Comparison of ENCODE assay signal across 8 cellular contexts in genomic region chr18:79949571-79950439, GRCh38. TPM values are rescaled to one million over a fixed set of nuclear protein-coding genes. Genes with fewer than 3 reads are reported as not detected.
DNase-seq lines count a peak whose midpoint lies in the region; ATAC-seq, FAIRE-seq and TF ChIP-seq lines count a peak whose summit lies in the region.

No MANE protein-coding gene starts in this region.

- peaks cover 9% of the 10 kb centered on the region for H3K36me3 Mint-ChIP-seq in activated CD4-positive, alpha-beta memory T cell treated with anti-CD3 and anti-CD28 coated beads for 36 hours

- H3K9me3 ChIP-seq in BLaER1 = no peaks in the 10 kb centered on the region
- H3K9me3 ChIP-seq in spleen = no peaks in the 10 kb centered on the region

- no peak overlapping the region for H3K27ac Mint-ChIP-seq in activated CD4-positive, alpha-beta memory T cell treated with anti-CD3 and anti-CD28 coated beads for 36 hours

- peaks cover 63% of the 10 kb centered on the region for H4K20me1 ChIP-seq in BLaER1

- peaks cover 42% of the 10 kb centered on the region for H3K36me3 ChIP-seq in BLaER1
- H3K36me3 ChIP-seq in spleen = peaks cover 0 to 39% (median 0%) of the 10 kb centered on the region in 6 donors

- peaks cover 40% of the 10 kb centered on the region for H3K4me1 Mint-ChIP-seq in activated CD4-positive, alpha-beta memory T cell treated with anti-CD3 and anti-CD28 coated beads for 36 hours (ENCODE audit: low read depth)

- FAIRE-seq in H54 (lab: Jason Lieb, UNC) = no peak

- intact Hi-C loops in activated CD4-positive, alpha-beta memory T cell treated with anti-CD3 and anti-CD28 coated beads for 36 hours (cut with micrococcal nuclease) = loop anchor here (2.0 kb wide), 3 partner anchors 39 to 159 kb away; partner anchors contain the start of genes ADNP2 and TXNL4A
- intact Hi-C loops in left ventricle myocardium superior (cut with micrococcal nuclease) = no loop called here
- intact Hi-C loops in spleen (cut with DNase I; ENCODE audit: low total_unique reads) = loop anchor here (10.0 kb wide), 1 partner anchor 265 kb away; no protein-coding TSS in a partner anchor

- H3K4me1 ChIP-seq in BLaER1 (peaks cover 58% of the 10 kb centered on the region), spleen (peaks cover 22 to 68% (median 54%) of the 10 kb centered on the region in 6 donors)

- TF ChIP-seq POLR2A in spleen (IDR thresholded peaks at IDR 0.05) (no peak), H54 (IDR thresholded peaks at IDR 0.05; ENCODE audit: low read depth, low read length) (no peak)

- H3K9ac ChIP-seq in BLaER1 = peak overlapping the region; percentile 89

- DNase-seq in activated CD4-positive, alpha-beta memory T cell treated with anti-CD3 and anti-CD28 coated beads for 36 hours = no peak
- peak; percentile 66 for DNase-seq in left ventricle myocardium superior
- peak; percentile 89 for DNase-seq in spleen
- no peak for DNase-seq in NCI-H1092 (lab: John Stamatoyannopoulos, UW)
- DNase-seq in H54 (ENCODE audit: insufficient read length, low spot score) = no peak
- DNase-seq in HuH-7 (ENCODE audit: low spot score) = no peak

- H3K27ac ChIP-seq in BLaER1 (peak overlapping the region; percentile 85), spleen (peak overlapping the region; percentile 15 to 94 (median 89))

- no peaks in the 10 kb centered on the region for H3K27me3 ChIP-seq in BLaER1
- peaks cover 0 to 6% (median 0%) of the 10 kb centered on the region in 7 donors for H3K27me3 ChIP-seq in spleen (replicated peaks in 1 of 7)

- CTCF ChIA-PET in activated CD4-positive, alpha-beta memory T cell treated with anti-CD3 and anti-CD28 coated beads for 36 hours (lab: Charles Lee) = no interaction called here

- TF ChIP-seq CTCF in spleen (IDR thresholded peaks at IDR 0.05 in 8 of 11, conservative IDR thresholded peaks at IDR 0.05 in 3 of 11) = no peak

- H3K9me3 Mint-ChIP-seq in activated CD4-positive, alpha-beta memory T cell treated with anti-CD3 and anti-CD28 coated beads for 36 hours = no peaks in the 10 kb centered on the region

- peak; percentile 25 for ATAC-seq in HG03342 (IDR thresholded peaks at IDR 0.05; ENCODE audit: unreplicated experiment)
- peak; percentile 10 for ATAC-seq in left ventricle myocardium superior

- H3K4me2 ChIP-seq in BLaER1 = peak overlapping the region; percentile 96

- peak overlapping the region; percentile 88 for H3K4me3 ChIP-seq in BLaER1
- H3K4me3 ChIP-seq in spleen = peak overlapping the region; percentile 51 to 96 (median 72)

- POLR2A ChIA-PET in activated CD4-positive, alpha-beta memory T cell treated with anti-CD3 and anti-CD28 coated beads for 36 hours (lab: Charles Lee) = interaction anchor here (0.7 to 1.7 kb wide), 2 partner anchors 12 to 84 kb away, joined by 4 to 6 read pairs; no protein-coding TSS in a partner anchor

- no peaks in the 10 kb centered on the region for H3K27me3 Mint-ChIP-seq in activated CD4-positive, alpha-beta memory T cell treated with anti-CD3 and anti-CD28 coated beads for 36 hours

- peak overlapping the region; percentile 79 for H3K4me3 Mint-ChIP-seq in activated CD4-positive, alpha-beta memory T cell treated with anti-CD3 and anti-CD28 coated beads for 36 hours

- WGBS in spleen, 5 donors = 31 to 39% (median 36%) methylated on average over 14 of the region's 14 CpGs

RNA-seq across cellular contexts. Expression of gene SLC66A2, which starts 1.6 kb away (rescaled TPM):
- total RNA-seq in activated CD4-positive, alpha-beta memory T cell treated with anti-CD3 and anti-CD28 coated beads for 36 hours = 10 to 100 TPM; 27.2 to 29.5 TPM
- total RNA-seq in left ventricle myocardium superior (28.9 TPM), spleen (10 to 100 TPM; 40.9 to 61.9 (median 51.1) TPM)
- polyA plus RNA-seq in spleen = 10 to 100 TPM; 28.7 to 53.9 (median 33.4) TPM

RNA-seq across cellular contexts. Expression of gene HSBP1L1, which starts 14.6 kb away (rescaled TPM):
- total RNA-seq in activated CD4-positive, alpha-beta memory T cell treated with anti-CD3 and anti-CD28 coated beads for 36 hours = 1 to 10 TPM; 8.5 to 8.8 TPM
- total RNA-seq in left ventricle myocardium superior (14.5 TPM), spleen (10 to 100 TPM; 10.3 to 36.4 (median 20.1) TPM)
- polyA plus RNA-seq in spleen = 10 to 100 TPM; 10.0 to 21.5 (median 15.8) TPM

RNA-seq across cellular contexts. Expression of gene TXNL4A, which starts 38.6 kb away (rescaled TPM):
- total RNA-seq in activated CD4-positive, alpha-beta memory T cell treated with anti-CD3 and anti-CD28 coated beads for 36 hours = 100 to 1,000 TPM; 169 to 175 TPM
- total RNA-seq in left ventricle myocardium superior (91.0 TPM), spleen (10 to 100 TPM; 20.7 to 76.5 (median 63.9) TPM)
- 10 to 100 TPM; 75.2 to 98.5 (median 80.9) TPM for polyA plus RNA-seq in spleen

Comparison
In these comparisons a context has a peak if more than half of its experiments do, and no peak if none do; other contexts are left out.
1. DNase-seq: peak in left ventricle myocardium superior (single experiment) and spleen (single experiment); none in activated CD4-positive, alpha-beta memory T cell treated with anti-CD3 and anti-CD28 coated beads for 36 hours (single experiment), NCI-H1092 (single experiment), H54 (single experiment) and HuH-7 (single experiment).